Comparison of ENCODE assay signal across 36 cellular contexts in genomic region chr5:17679597-17680187, GRCh38. TPM values are rescaled to one million over a fixed set of nuclear protein-coding genes. Genes with fewer than 3 reads are reported as not detected.
DNase-seq lines count a peak whose midpoint lies in the region; ATAC-seq and TF ChIP-seq lines count a peak whose summit lies in the region.
"Had no signal": no experiment of that assay in that cellular context is flagged by ENCODE, and none has a peak within 500 bp of the region (broad histone marks: within the 10 kb centered on the region; RNA-seq: fewer than 3 reads in every experiment).

No MANE protein-coding gene starts in this region.

- no peak for ATAC-seq in Panc1
- ATAC-seq in naive thymus-derived CD4-positive, alpha-beta T cell, result peak; percentile 46
- ATAC-seq in HG03045 (IDR thresholded peaks at IDR 0.05; ENCODE audit: unreplicated experiment), result no peak
- ATAC-seq: lower lobe of right lung; natural killer cell; psoas muscle; stimulated activated naive CD8-positive, alpha-beta T cell treated with anti-CD3 and anti-CD28 coated beads, Interleukin-15, amount 100 ng/mL, for 72 hours had no signal

- intact Hi-C loops in MCF 10A (cut with micrococcal nuclease), result no loop called here
- intact Hi-C loops in breast epithelium (cut with DNase I; ENCODE audit: low total_unique reads), result no loop called here
- intact Hi-C loops in Panc1 (cut with micrococcal nuclease; ENCODE audit: unreplicated experiment), result no loop called here
- intact Hi-C loops in naive thymus-derived CD4-positive, alpha-beta T cell (cut with micrococcal nuclease), result no loop called here

- H3K9me3 ChIP-seq in breast epithelium, result no peaks in the 10 kb centered on the region
- no peaks in the 10 kb centered on the region for H3K9me3 ChIP-seq in Panc1 (ENCODE audit: control insufficient read depth, insufficient read depth, low read depth, low read length)
- H3K9me3 ChIP-seq in naive thymus-derived CD4-positive, alpha-beta T cell (ENCODE audit: control insufficient read depth in 2 of 3, low read length in 3 of 3), result no peaks in the 10 kb centered on the region
- no peaks in the 10 kb centered on the region for H3K9me3 ChIP-seq in osteoblast (ENCODE audit: low read depth, low read length)
- H3K9me3 ChIP-seq: Caco-2, lower lobe of right lung, psoas muscle, sigmoid colon, SK-N-SH, uterus had no signal

- no peaks in the 10 kb centered on the region for H3K4me1 Mint-ChIP-seq in MCF 10A (ENCODE audit: insufficient read depth, unreplicated experiment)
- H3K4me1 Mint-ChIP-seq in naive thymus-derived CD4-positive, alpha-beta T cell, result peaks cover 0 to 2% (median 0%) of the 10 kb centered on the region in 7 donors
- H3K4me1 Mint-ChIP-seq: activated CD4-positive, alpha-beta memory T cell treated with anti-CD3 and anti-CD28 coated beads, Interleukin-2, amount 10 ng/mL, durations not matched to agents 7 days and 5 days; CD14-positive monocyte; natural killer cell; stimulated activated naive CD8-positive, alpha-beta T cell treated with anti-CD3 and anti-CD28 coated beads, Interleukin-15, amount 100 ng/mL, for 72 hours had no signal

- H2AFZ ChIP-seq in osteoblast (ENCODE audit: low read length), result no peak overlapping the region

- no peaks in the 10 kb centered on the region for H3K9me3 Mint-ChIP-seq in MCF 10A (ENCODE audit: unreplicated experiment)
- peaks cover 0 to 27% (median 5%) of the 10 kb centered on the region in 11 donors for H3K9me3 Mint-ChIP-seq in naive thymus-derived CD4-positive, alpha-beta T cell

- H3K27me3 Mint-ChIP-seq in MCF 10A (ENCODE audit: insufficient read depth, unreplicated experiment), result no peaks in the 10 kb centered on the region
- no peaks in the 10 kb centered on the region for H3K27me3 Mint-ChIP-seq in naive thymus-derived CD4-positive, alpha-beta T cell
- H3K27me3 Mint-ChIP-seq: activated CD4-positive, alpha-beta memory T cell treated with anti-CD3 and anti-CD28 coated beads, Interleukin-2, amount 10 ng/mL, durations not matched to agents 7 days and 5 days; stimulated activated naive CD8-positive, alpha-beta T cell treated with anti-CD3 and anti-CD28 coated beads, Interleukin-15, amount 100 ng/mL, for 72 hours had no signal

- no peaks in the 10 kb centered on the region for H4K20me1 ChIP-seq in osteoblast (ENCODE audit: insufficient read depth, low read length)

- no peaks in the 10 kb centered on the region for H3K36me3 Mint-ChIP-seq in MCF 10A (ENCODE audit: insufficient read depth, unreplicated experiment)
- H3K36me3 Mint-ChIP-seq in naive thymus-derived CD4-positive, alpha-beta T cell, result no peaks in the 10 kb centered on the region
- H3K36me3 Mint-ChIP-seq: CD14-positive monocyte, natural killer cell had no signal

- in situ Hi-C loops in Panc1 (cut with HindIII; ENCODE audit: low pct_unique_long_range_greater_than_20kb, low sequenced_read_pairs), result no loop called here

- no TSS peak for BruUV-seq in MCF 10A (replicated peaks; lab: Mats Ljungman, UMichigan)
- no TSS peak for BruUV-seq in Panc1 (replicated peaks; lab: Mats Ljungman, UMichigan)

- H3K27me3 ChIP-seq in breast epithelium (no peaks in the 10 kb centered on the region), Panc1 (ENCODE audit: control insufficient read depth, insufficient read depth, low read length) (no peaks in the 10 kb centered on the region), osteoblast (ENCODE audit: insufficient read depth, low read length) (no peaks in the 10 kb centered on the region)
- H3K27me3 ChIP-seq in naive thymus-derived CD4-positive, alpha-beta T cell (ENCODE audit: control insufficient read depth in 2 of 2, insufficient read depth in 2 of 2, low read length in 2 of 2), result no peaks in the 10 kb centered on the region
- H3K27me3 ChIP-seq: brain microvascular endothelial cell, uterus had no signal

- no peaks in the 10 kb centered on the region for H3K79me2 ChIP-seq in osteoblast (ENCODE audit: insufficient read depth, low read length)

- no peak overlapping the region for H3K27ac ChIP-seq in breast epithelium
- no peak overlapping the region for H3K27ac ChIP-seq in Panc1 (ENCODE audit: low read length)
- H3K27ac ChIP-seq in naive thymus-derived CD4-positive, alpha-beta T cell (ENCODE audit: low read depth, low read length), result no peak overlapping the region
- no peak overlapping the region for H3K27ac ChIP-seq in osteoblast (ENCODE audit: low read depth, low read length)
- H3K27ac ChIP-seq: brain microvascular endothelial cell, lower lobe of right lung, psoas muscle, sigmoid colon, uterus had no signal

- H3K4me3 ChIP-seq in breast epithelium, result no peak overlapping the region
- H3K4me3 ChIP-seq in Panc1 (ENCODE audit: low read depth in 2 of 2, low read length in 2 of 2), result no peak overlapping the region
- H3K4me3 ChIP-seq in naive thymus-derived CD4-positive, alpha-beta T cell (ENCODE audit: low read length), result no peak overlapping the region
- no peak overlapping the region for H3K4me3 ChIP-seq in osteoblast (ENCODE audit: insufficient read depth, low read length)
- H3K4me3 ChIP-seq: lower lobe of right lung, psoas muscle, sigmoid colon, uterus had no signal

- TF ChIP-seq POLR2A in breast epithelium (IDR thresholded peaks at IDR 0.05), result no peak

- POLR2A ChIA-PET in MCF 10A (lab: Yijun Ruan, JAX), result no interaction called here
- POLR2A ChIA-PET in Panc1 (lab: Charles Lee), result no interaction called here
- POLR2A ChIA-PET in naive thymus-derived CD4-positive, alpha-beta T cell (lab: Charles Lee), result no interaction called here

- no peaks in the 10 kb centered on the region for H3K36me3 ChIP-seq in breast epithelium
- no peaks in the 10 kb centered on the region for H3K36me3 ChIP-seq in Panc1 (ENCODE audit: control insufficient read depth, insufficient read depth, low read length)
- H3K36me3 ChIP-seq in naive thymus-derived CD4-positive, alpha-beta T cell (ENCODE audit: control insufficient read depth in 2 of 3, insufficient read depth in 3 of 3, low read length in 3 of 3), result no peaks in the 10 kb centered on the region
- no peaks in the 10 kb centered on the region for H3K36me3 ChIP-seq in osteoblast (ENCODE audit: insufficient read depth, low read length)
- H3K36me3 ChIP-seq: brain microvascular endothelial cell, lower lobe of right lung, sigmoid colon, uterus had no signal

- H3K4me1 ChIP-seq in breast epithelium (no peaks in the 10 kb centered on the region), Panc1 (ENCODE audit: control insufficient read depth, insufficient read depth, low read length) (no peaks in the 10 kb centered on the region), osteoblast (ENCODE audit: insufficient read depth, low read length) (no peaks in the 10 kb centered on the region)
- no peaks in the 10 kb centered on the region for H3K4me1 ChIP-seq in naive thymus-derived CD4-positive, alpha-beta T cell (ENCODE audit: control insufficient read depth in 2 of 2, insufficient read depth in 2 of 2, low read length in 2 of 2)
- H3K4me1 ChIP-seq: Caco-2, lower lobe of right lung, psoas muscle, sigmoid colon, uterus had no signal

- H3K4me2 ChIP-seq in osteoblast (ENCODE audit: insufficient read depth, low read length), result no peak overlapping the region
- H3K4me2 ChIP-seq: SK-N-SH had no signal

- peak; percentile 55 for DNase-seq in MCF 10A (ENCODE audit: unreplicated experiment)
- DNase-seq in breast epithelium (ENCODE audit: low spot score in 2 of 2), result no peak
- DNase-seq in Panc1 (ENCODE audit: low read depth, low spot score), result peak; percentile 8
- peak; percentile 19 for DNase-seq in astrocyte of the hippocampus (ENCODE audit: low read depth, low spot score)
- no peak for DNase-seq in naive thymus-derived CD4-positive, alpha-beta T cell
- no peak for DNase-seq in osteoblast (ENCODE audit: insufficient read length, low spot score, missing footprints)
- no peak for DNase-seq in KG1 (lab: John Stamatoyannopoulos, UW)
- DNase-seq: 8988T; activated CD4-positive, alpha-beta memory T cell treated with anti-CD3 and anti-CD28 coated beads, Interleukin-2, amount 10 ng/mL, durations not matched to agents 7 days and 5 days; activated CD4-positive, CD25-positive, alpha-beta regulatory T cell treated with anti-CD3 and anti-CD28 coated beads, Interleukin-2, amount 50 U/mL, for 72 hours; activated CD8-positive, alpha-beta memory T cell treated with anti-CD3 and anti-CD28 coated beads, Interleukin-2, amount 50 U/mL, for 4 hours; activated naive CD4-positive, alpha-beta T cell treated with Interleukin-2 at 50 U/mL for 16 hours; brain microvascular endothelial cell; Caco-2; GDM1; islet precursor cell; lower lobe of right lung; natural killer cell; NCI-H1436 treated with DMSO at 0.1 percent for 48 hours; NCI-H2081 treated with DMSO at 0.1 percent for 48 hours; NCI-H2227 treated with DMSO at 0.1 percent for 48 hours; NCI-H69; occipital lobe; psoas muscle; sigmoid colon; SK-N-SH; stimulated activated CD4-positive, alpha-beta T cell treated with anti-CD3 and anti-CD28 coated beads, Interleukin-12 subunit alpha, Interleukin-12 subunit beta, amount 100 ng/mL, for 4 hours; stimulated activated CD4-positive, alpha-beta T cell treated with anti-CD3 and anti-CD28 coated beads, Interleukin-2, amount 100 ng/mL, for 48 hours; stimulated activated naive CD8-positive, alpha-beta T cell treated with anti-CD3 and anti-CD28 coated beads, Interleukin-15, amount 100 ng/mL, for 72 hours; T-helper 2 cell; uterus had no signal

- no peak overlapping the region for H3K4me3 Mint-ChIP-seq in MCF 10A (ENCODE audit: unreplicated experiment)
- no peak overlapping the region for H3K4me3 Mint-ChIP-seq in naive thymus-derived CD4-positive, alpha-beta T cell
- H3K4me3 Mint-ChIP-seq: activated CD4-positive, alpha-beta memory T cell treated with anti-CD3 and anti-CD28 coated beads, Interleukin-2, amount 10 ng/mL, durations not matched to agents 7 days and 5 days; CD14-positive monocyte; natural killer cell; stimulated activated naive CD8-positive, alpha-beta T cell treated with anti-CD3 and anti-CD28 coated beads, Interleukin-15, amount 100 ng/mL, for 72 hours had no signal

- TF ChIP-seq CTCF in MCF 10A (IDR thresholded peaks at IDR 0.05; ENCODE audit: unreplicated experiment) (no peak), breast epithelium (IDR thresholded peaks at IDR 0.05) (no peak), Panc1 (IDR thresholded peaks at IDR 0.05) (no peak), osteoblast (IDR thresholded peaks at IDR 0.05; ENCODE audit: extremely low read depth, low read depth, low read length) (no peak)

- CTCF ChIA-PET in MCF 10A (lab: Yijun Ruan, JAX), result no interaction called here
- CTCF ChIA-PET in Panc1 (lab: Charles Lee), result no interaction called here
- CTCF ChIA-PET in naive thymus-derived CD4-positive, alpha-beta T cell (lab: Charles Lee), result no interaction called here

- no peak overlapping the region for H3K27ac Mint-ChIP-seq in MCF 10A (ENCODE audit: low read depth, unreplicated experiment)
- no peak overlapping the region for H3K27ac Mint-ChIP-seq in naive thymus-derived CD4-positive, alpha-beta T cell
- H3K27ac Mint-ChIP-seq: activated CD4-positive, alpha-beta memory T cell treated with anti-CD3 and anti-CD28 coated beads, Interleukin-2, amount 10 ng/mL, durations not matched to agents 7 days and 5 days; CD14-positive monocyte; natural killer cell; stimulated activated naive CD8-positive, alpha-beta T cell treated with anti-CD3 and anti-CD28 coated beads, Interleukin-15, amount 100 ng/mL, for 72 hours had no signal

RNA-seq across cellular contexts. Expression of gene TAF11L14, which starts 45.4 kb away (rescaled TPM):
- not detected in 2 replicates for total RNA-seq in MCF 10A (2022)
- not detected for total RNA-seq in breast epithelium
- not detected for total RNA-seq in Panc1 (2021; ENCODE audit: unreplicated experiment)
- polyA plus RNA-seq in Panc1 (2012; ENCODE audit: insufficient read length), result not detected
- not detected for total RNA-seq in naive thymus-derived CD4-positive, alpha-beta T cell
- polyA plus RNA-seq in naive thymus-derived CD4-positive, alpha-beta T cell, result not detected
- total RNA-seq in osteoblast, result not detected in 2 replicates
- total RNA-seq: activated CD4-positive, alpha-beta memory T cell treated with anti-CD3 and anti-CD28 coated beads, Interleukin-2, amount 10 ng/mL, durations not matched to agents 7 days and 5 days; Caco-2; lower lobe of right lung; natural killer cell; occipital lobe; psoas muscle; RPMI7951; sigmoid colon; uterus had no signal
- polyA plus RNA-seq: adipose tissue, CD14-positive monocyte, psoas muscle, sigmoid colon, SK-N-SH had no signal

RNA-seq across cellular contexts. Expression of gene TAF11L13, which starts 47.8 kb away (rescaled TPM):
- total RNA-seq in MCF 10A (2022) (not detected in 2 replicates), breast epithelium (not detected), Panc1 (2021; ENCODE audit: unreplicated experiment) (not detected), osteoblast (not detected in 2 replicates)
- polyA plus RNA-seq in Panc1 (2012; ENCODE audit: insufficient read length), result not detected
- total RNA-seq in naive thymus-derived CD4-positive, alpha-beta T cell, result not detected
- polyA plus RNA-seq in naive thymus-derived CD4-positive, alpha-beta T cell, result not detected
- total RNA-seq: activated CD4-positive, alpha-beta memory T cell treated with anti-CD3 and anti-CD28 coated beads, Interleukin-2, amount 10 ng/mL, durations not matched to agents 7 days and 5 days; Caco-2; lower lobe of right lung; natural killer cell; occipital lobe; psoas muscle; RPMI7951; sigmoid colon; uterus had no signal
- polyA plus RNA-seq: adipose tissue, CD14-positive monocyte, psoas muscle, sigmoid colon, SK-N-SH, thymus had no signal

Comparison
In these comparisons a context has a peak if more than half of its experiments do, and no peak if none do; other contexts are left out.
1. DNase-seq: peak in MCF 10A (single experiment), Panc1 (single experiment) and astrocyte of the hippocampus (single experiment); none in breast epithelium (0 of 2), naive thymus-derived CD4-positive, alpha-beta T cell (0 of 9), osteoblast (single experiment) and KG1 (single experiment).